9 cellular contexts compared by ENCODE assay signal in genomic region chr20:22248052-22248667, GRCh38.
A peak's percentile ranks its signal among the peaks of the same experiment; 100 is the strongest.
DNase-seq lines count a peak whose midpoint lies in the region; ATAC-seq and TF ChIP-seq lines count a peak whose summit lies in the region.
"Had no signal": no experiment of that assay in that cellular context is flagged by ENCODE, and none has a peak within 500 bp of the region (broad histone marks: within the 10 kb centered on the region; RNA-seq: fewer than 3 reads in every experiment).

No MANE protein-coding gene starts in this region.

- H3K9ac ChIP-seq in NT2/D1 (ENCODE audit: insufficient read length, low read depth), result no peak overlapping the region

- H3K36me3 ChIP-seq in NT2/D1 (ENCODE audit: insufficient read depth, insufficient read length, low read length) (no peaks in the 10 kb centered on the region), esophagus squamous epithelium (no peaks in the 10 kb centered on the region), testis (ENCODE audit: low read depth, missing control alignments) (no peaks in the 10 kb centered on the region)

- H3K27ac ChIP-seq in esophagus squamous epithelium (no peak overlapping the region), testis (no peak overlapping the region)

- intact Hi-C loops in esophagus squamous epithelium (cut with DNase I), result loop anchor here (10.0 kb wide), 1 partner anchor 443 kb away; no protein-coding TSS in a partner anchor
- intact Hi-C loops in testis (cut with DNase I; ENCODE audit: low total_unique reads), result no loop called here
- intact Hi-C loops in posterior vena cava (cut with DNase I), result no loop called here

- 27 to 35% methylated on average over 5 of the region's 5 CpGs for WGBS in esophagus squamous epithelium, 2 donors
- WGBS in testis, 2 donors, result 51 to 53% methylated on average over 5 of the region's 5 CpGs

- H3K27me3 ChIP-seq in NT2/D1 (ENCODE audit: insufficient read depth, insufficient read length), result no peaks in the 10 kb centered on the region
- H3K27me3 ChIP-seq in esophagus squamous epithelium, result peaks cover 0 to 11% (median 0%) of the 10 kb centered on the region in 4 donors
- H3K27me3 ChIP-seq in testis, result no peaks in the 10 kb centered on the region

- TF ChIP-seq POLR2A in esophagus squamous epithelium (IDR thresholded peaks at IDR 0.05) (no peak), testis (IDR thresholded peaks at IDR 0.05) (no peak)

- H3K9me3 ChIP-seq in NT2/D1 (ENCODE audit: insufficient read depth, low read length), result no peaks in the 10 kb centered on the region
- no peaks in the 10 kb centered on the region for H3K9me3 ChIP-seq in esophagus squamous epithelium
- H3K9me3 ChIP-seq in testis, result no peaks in the 10 kb centered on the region

- ATAC-seq in GM21786 (IDR thresholded peaks at IDR 0.05; ENCODE audit: unreplicated experiment), result no peak

- H3K4me1 ChIP-seq in NT2/D1 (ENCODE audit: insufficient read depth, insufficient read length), result no peaks in the 10 kb centered on the region
- H3K4me1 ChIP-seq in esophagus squamous epithelium, result no peaks in the 10 kb centered on the region
- H3K4me1 ChIP-seq in testis, result no peaks in the 10 kb centered on the region

- H3K4me3 ChIP-seq in NT2/D1 (ENCODE audit: insufficient read length, low read depth), result no peak overlapping the region
- H3K4me3 ChIP-seq in esophagus squamous epithelium, result no peak overlapping the region
- no peak overlapping the region for H3K4me3 ChIP-seq in testis

- DNase-seq in SIG-M5 treated with dmso at 0.1 percent for 504 hours (lab: John Stamatoyannopoulos, UW; ENCODE audit: unreplicated experiment) (peak; percentile 9), SIG-M5 (lab: John Stamatoyannopoulos, UW) (no peak), NT2/D1 (ENCODE audit: low read depth, low spot score) (peak; percentile 23), esophagus squamous epithelium (lab: John Stamatoyannopoulos, UW) (no peak), testis (peak; percentile 24), posterior vena cava (ENCODE audit: low spot score) (no peak)
- DNase-seq in stimulated activated CD4-positive, alpha-beta T cell treated with anti-CD3 and anti-CD28 coated beads, Interleukin-4, amount 100 ng/mL, for 4 hours, result no peak
- DNase-seq: activated naive CD4-positive, alpha-beta T cell treated with anti-CD3 and anti-CD28 coated beads, Interleukin-2, amount 10 ng/mL, durations not matched to agents 7 days and 5 days had no signal

- TF ChIP-seq CTCF in esophagus squamous epithelium (IDR thresholded peaks at IDR 0.05) (peak in 4 of 6 experiments; percentile 30 to 59 (median 46)), testis (IDR thresholded peaks at IDR 0.05) (peak in 2 of 3 experiments; percentile 15 to 39)

Comparison
In these comparisons a context has a peak if more than half of its experiments do, and no peak if none do; other contexts are left out.
1. DNase-seq: peak in SIG-M5 treated with dmso at 0.1 percent for 504 hours (single experiment), NT2/D1 (single experiment) and testis (single experiment); none in SIG-M5 (single experiment), esophagus squamous epithelium (single experiment), stimulated activated CD4-positive, alpha-beta T cell treated with anti-CD3 and anti-CD28 coated beads, Interleukin-4, amount 100 ng/mL, for 4 hours (0 of 2) and posterior vena cava (single experiment).